ENCODE assay signal across 1 cellular context in the genomic region with DNA sequence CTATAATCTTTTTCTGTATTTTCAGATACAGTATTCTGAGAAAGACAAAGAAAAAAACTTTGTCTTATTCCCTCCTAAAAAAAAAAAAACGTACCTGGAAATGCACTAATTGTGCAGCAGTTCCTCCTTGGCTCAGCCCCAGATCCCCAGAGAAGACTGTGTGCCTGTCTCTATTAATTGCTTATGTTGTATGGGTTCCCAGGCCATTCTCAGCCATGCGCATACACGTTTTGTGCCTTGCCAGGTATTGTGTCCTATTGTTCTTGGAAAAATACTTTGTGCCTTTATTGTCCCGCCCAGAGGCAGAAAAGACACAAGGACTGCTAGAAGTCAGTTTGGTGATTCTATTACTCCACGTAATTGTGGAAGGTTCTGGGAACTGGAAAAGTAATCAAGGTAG.
TF ChIP-seq lines count a peak whose summit lies in the region.

No MANE protein-coding gene starts in this region.

TF ChIP-seq in WTC11, 78 proteins besides CTCF, POLR2A, EP300 and RAD21 (continued from another document):
- TF ChIP-seq, protein P1, sequence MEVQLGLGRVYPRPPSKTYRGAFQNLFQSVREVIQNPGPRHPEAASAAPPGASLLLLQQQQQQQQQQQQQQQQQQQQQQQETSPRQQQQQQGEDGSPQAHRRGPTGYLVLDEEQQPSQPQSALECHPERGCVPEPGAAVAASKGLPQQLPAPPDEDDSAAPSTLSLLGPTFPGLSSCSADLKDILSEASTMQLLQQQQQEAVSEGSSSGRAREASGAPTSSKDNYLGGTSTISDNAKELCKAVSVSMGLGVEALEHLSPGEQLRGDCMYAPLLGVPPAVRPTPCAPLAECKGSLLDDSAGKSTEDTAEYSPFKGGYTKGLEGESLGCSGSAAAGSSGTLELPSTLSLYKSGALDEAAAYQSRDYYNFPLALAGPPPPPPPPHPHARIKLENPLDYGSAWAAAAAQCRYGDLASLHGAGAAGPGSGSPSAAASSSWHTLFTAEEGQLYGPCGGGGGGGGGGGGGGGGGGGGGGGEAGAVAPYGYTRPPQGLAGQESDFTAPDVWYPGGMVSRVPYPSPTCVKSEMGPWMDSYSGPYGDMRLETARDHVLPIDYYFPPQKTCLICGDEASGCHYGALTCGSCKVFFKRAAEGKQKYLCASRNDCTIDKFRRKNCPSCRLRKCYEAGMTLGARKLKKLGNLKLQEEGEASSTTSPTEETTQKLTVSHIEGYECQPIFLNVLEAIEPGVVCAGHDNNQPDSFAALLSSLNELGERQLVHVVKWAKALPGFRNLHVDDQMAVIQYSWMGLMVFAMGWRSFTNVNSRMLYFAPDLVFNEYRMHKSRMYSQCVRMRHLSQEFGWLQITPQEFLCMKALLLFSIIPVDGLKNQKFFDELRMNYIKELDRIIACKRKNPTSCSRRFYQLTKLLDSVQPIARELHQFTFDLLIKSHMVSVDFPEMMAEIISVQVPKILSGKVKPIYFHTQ (CRISPR knock-in tag; IDR thresholded peaks at IDR 0.05) = 0 out of 2 replicates have a peak, but pooled peaks have one; percentile 7
- TF ChIP-seq ZNF423 (CRISPR knock-in tag; IDR thresholded peaks at IDR 0.05) = no peak
- TF ChIP-seq, protein P2, sequence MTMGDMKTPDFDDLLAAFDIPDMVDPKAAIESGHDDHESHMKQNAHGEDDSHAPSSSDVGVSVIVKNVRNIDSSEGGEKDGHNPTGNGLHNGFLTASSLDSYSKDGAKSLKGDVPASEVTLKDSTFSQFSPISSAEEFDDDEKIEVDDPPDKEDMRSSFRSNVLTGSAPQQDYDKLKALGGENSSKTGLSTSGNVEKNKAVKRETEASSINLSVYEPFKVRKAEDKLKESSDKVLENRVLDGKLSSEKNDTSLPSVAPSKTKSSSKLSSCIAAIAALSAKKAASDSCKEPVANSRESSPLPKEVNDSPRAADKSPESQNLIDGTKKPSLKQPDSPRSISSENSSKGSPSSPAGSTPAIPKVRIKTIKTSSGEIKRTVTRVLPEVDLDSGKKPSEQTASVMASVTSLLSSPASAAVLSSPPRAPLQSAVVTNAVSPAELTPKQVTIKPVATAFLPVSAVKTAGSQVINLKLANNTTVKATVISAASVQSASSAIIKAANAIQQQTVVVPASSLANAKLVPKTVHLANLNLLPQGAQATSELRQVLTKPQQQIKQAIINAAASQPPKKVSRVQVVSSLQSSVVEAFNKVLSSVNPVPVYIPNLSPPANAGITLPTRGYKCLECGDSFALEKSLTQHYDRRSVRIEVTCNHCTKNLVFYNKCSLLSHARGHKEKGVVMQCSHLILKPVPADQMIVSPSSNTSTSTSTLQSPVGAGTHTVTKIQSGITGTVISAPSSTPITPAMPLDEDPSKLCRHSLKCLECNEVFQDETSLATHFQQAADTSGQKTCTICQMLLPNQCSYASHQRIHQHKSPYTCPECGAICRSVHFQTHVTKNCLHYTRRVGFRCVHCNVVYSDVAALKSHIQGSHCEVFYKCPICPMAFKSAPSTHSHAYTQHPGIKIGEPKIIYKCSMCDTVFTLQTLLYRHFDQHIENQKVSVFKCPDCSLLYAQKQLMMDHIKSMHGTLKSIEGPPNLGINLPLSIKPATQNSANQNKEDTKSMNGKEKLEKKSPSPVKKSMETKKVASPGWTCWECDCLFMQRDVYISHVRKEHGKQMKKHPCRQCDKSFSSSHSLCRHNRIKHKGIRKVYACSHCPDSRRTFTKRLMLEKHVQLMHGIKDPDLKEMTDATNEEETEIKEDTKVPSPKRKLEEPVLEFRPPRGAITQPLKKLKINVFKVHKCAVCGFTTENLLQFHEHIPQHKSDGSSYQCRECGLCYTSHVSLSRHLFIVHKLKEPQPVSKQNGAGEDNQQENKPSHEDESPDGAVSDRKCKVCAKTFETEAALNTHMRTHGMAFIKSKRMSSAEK (CRISPR knock-in tag; IDR thresholded peaks at IDR 0.05; ENCODE audit: borderline replicate concordance) = peak; percentile 22; the same call in 1 of the 2 replicates
TF ChIP-seq in WTC11: peak in this region for 3.
